8 cellular contexts compared by ENCODE assay signal in genomic region chr19:55385236-55385748, GRCh38. TPM values are rescaled to one million over a fixed set of nuclear protein-coding genes. Genes with fewer than 3 reads are reported as not detected.
A peak's percentile ranks its signal among the peaks of the same experiment; 100 is the strongest.
DNase-seq lines count a peak whose midpoint lies in the region; TF ChIP-seq lines count a peak whose summit lies in the region.

No MANE protein-coding gene starts in this region.

- H3K9me2 ChIP-seq in neural cell (ENCODE audit: insufficient read depth, low read length): no peaks in the 10 kb centered on the region

- no peak for TF ChIP-seq EP300 in neural cell (conservative IDR thresholded peaks at IDR 0.05; ENCODE audit: poor library complexity, severe bottlenecking)

- H3K36me3 Mint-ChIP-seq in stimulated activated naive CD8-positive, alpha-beta T cell treated with anti-CD3 and anti-CD28 coated beads, Interleukin-15, Interleukin-2, amounts not matched to agents 100 ng/mL and 50 ng/mL, for 24 hours (ENCODE audit: low read depth): peaks cover 45% of the 10 kb centered on the region

- H3K27me3 ChIP-seq in HAP-1 (ENCODE audit: low read depth) (no peaks in the 10 kb centered on the region), MG63 (no peaks in the 10 kb centered on the region), neural cell (ENCODE audit: insufficient read depth, low read depth, low read length) (peaks cover 3% of the 10 kb centered on the region)

- H3K9me3 Mint-ChIP-seq in stimulated activated naive CD8-positive, alpha-beta T cell treated with anti-CD3 and anti-CD28 coated beads, Interleukin-15, Interleukin-2, amounts not matched to agents 100 ng/mL and 50 ng/mL, for 24 hours: no peaks in the 10 kb centered on the region

- in situ Hi-C loops in HAP-1 (cut with MboI; ENCODE audit: low sequenced_read_pairs): loop anchor here (10.0 kb wide), 1 partner anchor 80 kb away; no protein-coding TSS in a partner anchor

- no peaks in the 10 kb centered on the region for H3K27me3 Mint-ChIP-seq in stimulated activated naive CD8-positive, alpha-beta T cell treated with anti-CD3 and anti-CD28 coated beads, Interleukin-15, Interleukin-2, amounts not matched to agents 100 ng/mL and 50 ng/mL, for 24 hours

- no peaks in the 10 kb centered on the region for H3F3A ChIP-seq in neural cell (ENCODE audit: insufficient read depth, low read length, poor library complexity, severe bottlenecking)

- peaks cover 22% of the 10 kb centered on the region for H3K79me2 ChIP-seq in neural cell (replicated peaks; ENCODE audit: insufficient read depth, low read length)

- peak overlapping the region; percentile 53 for H3K9ac ChIP-seq in neural cell (ENCODE audit: low read length)

- TF ChIP-seq RAD21 in neural cell (conservative IDR thresholded peaks at IDR 0.05): no peak

- H3K4me2 ChIP-seq in neural cell (ENCODE audit: low read length): peak overlapping the region; percentile 42

- no peaks in the 10 kb centered on the region; the same call in 1 of the 2 replicates for H3K9me3 ChIP-seq in HAP-1
- H3K9me3 ChIP-seq in MG63: no peaks in the 10 kb centered on the region
- H3K9me3 ChIP-seq in neural cell (ENCODE audit: low read length): no peaks in the 10 kb centered on the region

- H3K27ac Mint-ChIP-seq in stimulated activated naive CD8-positive, alpha-beta T cell treated with anti-CD3 and anti-CD28 coated beads, Interleukin-15, Interleukin-2, amounts not matched to agents 100 ng/mL and 50 ng/mL, for 24 hours: peak overlapping the region; percentile 100

- H4K20me1 ChIP-seq in neural cell (ENCODE audit: insufficient read depth): peaks cover 21% of the 10 kb centered on the region

- H3K36me3 ChIP-seq in HAP-1 (replicated peaks) (peaks cover 45% of the 10 kb centered on the region), MG63 (peaks cover 44% of the 10 kb centered on the region), neural cell (ENCODE audit: insufficient read depth, low read length) (no peaks in the 10 kb centered on the region)

- peak; percentile 97 for DNase-seq in Daoy (ENCODE audit: low read depth)
- DNase-seq in HAP-1 (ENCODE audit: low spot score in 2 of 2): peak; percentile 89 to 99
- DNase-seq in MG63: peak; percentile 96
- DNase-seq in SHP77 (lab: John Stamatoyannopoulos, UW): peak; percentile 90 to 91
- peak; percentile 85 for DNase-seq in activated gamma-delta T cell (lab: John Stamatoyannopoulos, UW)
- peak; percentile 91 to 98 for DNase-seq in foreskin fibroblast

- H3K4me3 ChIP-seq in HAP-1 (peak overlapping the region; percentile 88), MG63 (peak overlapping the region; percentile 94), foreskin fibroblast (ENCODE audit: low read depth in 1 of 2, low read length in 2 of 2) (peak overlapping the region; percentile 69 to 90), neural cell (ENCODE audit: low read length) (peak overlapping the region; percentile 88)

- no peak for TF ChIP-seq CTCF in foreskin fibroblast (IDR thresholded peaks at IDR 0.05; ENCODE audit: low read depth, low read length)
- TF ChIP-seq CTCF in neural cell (IDR thresholded peaks at IDR 0.05; ENCODE audit: poor library complexity, severe bottlenecking): no peak

- H3K4me1 Mint-ChIP-seq in stimulated activated naive CD8-positive, alpha-beta T cell treated with anti-CD3 and anti-CD28 coated beads, Interleukin-15, Interleukin-2, amounts not matched to agents 100 ng/mL and 50 ng/mL, for 24 hours (ENCODE audit: low read depth): peaks cover 58% of the 10 kb centered on the region

- H2AFZ ChIP-seq in neural cell (ENCODE audit: low read depth, low read length): peak overlapping the region; percentile 16

- peak overlapping the region; percentile 100 for H3K4me3 Mint-ChIP-seq in stimulated activated naive CD8-positive, alpha-beta T cell treated with anti-CD3 and anti-CD28 coated beads, Interleukin-15, Interleukin-2, amounts not matched to agents 100 ng/mL and 50 ng/mL, for 24 hours

- peak overlapping the region; percentile 86 for H3K27ac ChIP-seq in neural cell (ENCODE audit: low read length)

- peaks cover 29% of the 10 kb centered on the region for H3K4me1 ChIP-seq in HAP-1

TF ChIP-seq in neural cell, 6 proteins besides CTCF, POLR2A, EP300 and RAD21:
- no peak for TF ChIP-seq EZH2 (IDR thresholded peaks at IDR 0.05; ENCODE audit: borderline replicate concordance, insufficient read depth, low read length, poor library complexity, severe bottlenecking)
- TF ChIP-seq REST (IDR thresholded peaks at IDR 0.05; ENCODE audit: borderline replicate concordance): no peak
- no peak for TF ChIP-seq POLR2AphosphoS5 (IDR thresholded peaks at IDR 0.05)
- TF ChIP-seq MXI1 (conservative IDR thresholded peaks at IDR 0.05; ENCODE audit: poor library complexity, severe bottlenecking): no peak
- TF ChIP-seq TAF1 (IDR thresholded peaks at IDR 0.05; ENCODE audit: low read depth): no peak
- TF ChIP-seq SMC3 (conservative IDR thresholded peaks at IDR 0.05; ENCODE audit: poor library complexity): no peak

RNA-seq across cellular contexts. Expression of gene RPL28, which starts 0.4 kb away (rescaled TPM):
- total RNA-seq in Daoy (2014; rRNA removed; shearing (Covaris generic)): 633 and 816 TPM in 2 replicates
- total RNA-seq in MG63 (2014; rRNA removed; shearing (Covaris generic); ENCODE audit: low replicate concordance): 127 and 409 TPM in 2 replicates
- polyA plus RNA-seq in neural cell: 135 and 195 TPM in 2 replicates
- polyA minus RNA-seq in neural cell: 129 and 192 TPM in 2 replicates

RNA-seq across cellular contexts. Expression of gene TMEM238, which starts 1.2 kb away (rescaled TPM):
- total RNA-seq in Daoy (2014; rRNA removed; shearing (Covaris generic)): 3.3 and 3.9 TPM in 2 replicates
- total RNA-seq in MG63 (2014; rRNA removed; shearing (Covaris generic); ENCODE audit: low replicate concordance): 3.5 TPM in 1 of 2 replicates, not detected in the other
- polyA plus RNA-seq in neural cell: not detected in 2 replicates
- not detected in 2 replicates for polyA minus RNA-seq in neural cell

RNA-seq across cellular contexts. Expression of gene TMEM190, which starts 8.7 kb away (rescaled TPM):
- not detected in 2 replicates for total RNA-seq in Daoy (2014; rRNA removed; shearing (Covaris generic))
- not detected in 2 replicates for total RNA-seq in MG63 (2014; rRNA removed; shearing (Covaris generic); ENCODE audit: low replicate concordance)
- not detected in 2 replicates for polyA plus RNA-seq in neural cell
- not detected in 2 replicates for polyA minus RNA-seq in neural cell

RNA-seq across cellular contexts. Expression of gene IL11, which starts 15.0 kb away (rescaled TPM):
- 56.5 and 60.4 TPM in 2 replicates for total RNA-seq in Daoy (2014; rRNA removed; shearing (Covaris generic))
- 0.95 TPM in 1 of 2 replicates, not detected in the other for total RNA-seq in MG63 (2014; rRNA removed; shearing (Covaris generic); ENCODE audit: low replicate concordance)
- 0.62 and 1.7 TPM in 2 replicates for polyA plus RNA-seq in neural cell
- 0.23 TPM in 1 of 2 replicates, not detected in the other for polyA minus RNA-seq in neural cell

RNA-seq across cellular contexts. Expression of gene GARIN5B, which starts 22.2 kb away (rescaled TPM):
- total RNA-seq in Daoy (2014; rRNA removed; shearing (Covaris generic)): not detected in 2 replicates
- not detected in 2 replicates for total RNA-seq in MG63 (2014; rRNA removed; shearing (Covaris generic); ENCODE audit: low replicate concordance)
- not detected in 2 replicates for polyA plus RNA-seq in neural cell
- not detected in 2 replicates for polyA minus RNA-seq in neural cell

Comparison
In these comparisons a context has a peak if more than half of its experiments do, and no peak if none do; other contexts are left out.
1. Peak in every context shown above with its lines: DNase-seq, H3K4me3 ChIP-seq and H3K27ac ChIP-seq.